ENCODE assay signal across 21 cellular contexts in genomic region chr6:1615651-1616420, GRCh38. TPM values are rescaled to one million over a fixed set of nuclear protein-coding genes. Genes with fewer than 3 reads are reported as not detected.
DNase-seq lines count a peak whose midpoint lies in the region; ATAC-seq and TF ChIP-seq lines count a peak whose summit lies in the region.
"Had no signal": no experiment of that assay in that cellular context is flagged by ENCODE, and none has a peak within 500 bp of the region (broad histone marks: within the 10 kb centered on the region; RNA-seq: fewer than 3 reads in every experiment).

No MANE protein-coding gene starts in this region.

- intact Hi-C loops in left ventricle myocardium inferior (cut with micrococcal nuclease) (no loop called here), left cardiac atrium (cut with DNase I) (no loop called here), esophagus muscularis mucosa (cut with DNase I) (no loop called here), spleen (cut with DNase I; ENCODE audit: low total_unique reads) (no loop called here)

- no peak for DNase-seq in left ventricle myocardium inferior
- DNase-seq in left cardiac atrium: no peak
- DNase-seq in esophagus muscularis mucosa (ENCODE audit: extremely low spot score): no peak
- no peak for DNase-seq in neuronal stem cell (ENCODE audit: low spot score)
- DNase-seq in RPMI8226: no peak
- DNase-seq in spleen: no peak
- DNase-seq in GM23248: no peak
- DNase-seq: activated CD4-positive, alpha-beta T cell treated with anti-CD3 and anti-CD28 coated beads, Interleukin-2, amount 50 U/mL, for 4 hours; activated T-cell treated with anti-CD3 and anti-CD28 coated beads for 4 hours; DMS79 treated with DMSO at 0.1 percent for 48 hours; effector CD8-positive, alpha-beta T cell; hippocampal formation; lower lobe of right lung; NCI-H2029 treated with DMSO at 0.1 percent for 48 hours; NCI-H510A treated with DMSO at 0.1 percent for 48 hours; Right ventricle myocardium superior; T-helper 1 cell; transverse colon had no signal

- no peak overlapping the region for H2BK5ac ChIP-seq in neuronal stem cell (ENCODE audit: low read length)

- H3K4ac ChIP-seq in neuronal stem cell (ENCODE audit: low read length): no peak overlapping the region

- H2BK120ac ChIP-seq in neuronal stem cell (ENCODE audit: low read depth, low read length): no peak overlapping the region

- no peaks in the 10 kb centered on the region for H3K9me2 ChIP-seq in GM23248 (ENCODE audit: insufficient read depth)

- H2BK12ac ChIP-seq in neuronal stem cell (ENCODE audit: low read length): no peak overlapping the region

- H2AK5ac ChIP-seq in neuronal stem cell (ENCODE audit: low read depth, low read length): no peak overlapping the region

- no peak overlapping the region for H2BK15ac ChIP-seq in neuronal stem cell (ENCODE audit: low read length)

- H4K8ac ChIP-seq in neuronal stem cell (ENCODE audit: low read depth, low read length): no peak overlapping the region

- WGBS in esophagus muscularis mucosa: 75% methylated on average over 14 of the region's 14 CpGs
- no CpG with 5 or more reads among the region's 14 CpGs for WGBS in neuronal stem cell (ENCODE audit: extremely low coverage in 2 of 2, insufficient read length in 2 of 2, insufficient replicate concordance in 1 of 2), 2 donors
- WGBS in spleen, 5 donors: 80 to 89% (median 85%) methylated on average over 14 of the region's 14 CpGs
- 96% methylated on average over 14 of the region's 14 CpGs for WGBS in GM23248 (ENCODE audit: low coverage in 1 of 2, low lambda C conversion rate in 2 of 2, missing lambda C conversion rate in 2 of 2), 2 experiments

- in situ Hi-C loops in GM23248 (cut with MboI): no loop called here

- ATAC-seq in left cardiac atrium: no peak
- ATAC-seq in GM19452 (IDR thresholded peaks at IDR 0.05; ENCODE audit: unreplicated experiment): no peak
- ATAC-seq: A549 had no signal

- peaks cover 49% of the 10 kb centered on the region for H3K4me1 ChIP-seq in left ventricle myocardium inferior
- H3K4me1 ChIP-seq in esophagus muscularis mucosa: peaks cover 9 to 78% (median 61%) of the 10 kb centered on the region in 4 donors
- H3K4me1 ChIP-seq in neuronal stem cell (ENCODE audit: control insufficient read depth in 2 of 2, insufficient read depth in 1 of 2, low read depth in 1 of 2, low read length in 2 of 2): peaks cover 2 to 3% of the 10 kb centered on the region in 2 donors
- H3K4me1 ChIP-seq in spleen: peaks cover 21 to 62% (median 47%) of the 10 kb centered on the region in 6 donors
- peaks cover 6% of the 10 kb centered on the region; the same call in 1 of the 2 replicates for H3K4me1 ChIP-seq in GM23248 (ENCODE audit: insufficient read depth)

- TF ChIP-seq POLR2A in esophagus muscularis mucosa (IDR thresholded peaks at IDR 0.05; ENCODE audit: low read depth): no peak
- TF ChIP-seq POLR2A in spleen (IDR thresholded peaks at IDR 0.05): no peak

- no peak overlapping the region for H3K18ac ChIP-seq in neuronal stem cell (ENCODE audit: low read length)

- H2AFZ ChIP-seq in neuronal stem cell (ENCODE audit: low read length) (peak overlapping the region; percentile 83), GM23248 (no peak overlapping the region)

- H3K4me2 ChIP-seq in neuronal stem cell (ENCODE audit: insufficient read depth, low read length, poor library complexity, severe bottlenecking) (no peak overlapping the region), GM23248 (ENCODE audit: unreplicated experiment) (no peak overlapping the region)
- H3K4me2 ChIP-seq: A549 had no signal

- H3K27me3 ChIP-seq in left ventricle myocardium inferior (ENCODE audit: low read depth) (peaks cover 100% of the 10 kb centered on the region), esophagus muscularis mucosa (peaks cover 0 to 70% (median 19%) of the 10 kb centered on the region in 4 donors), neuronal stem cell (ENCODE audit: control insufficient read depth in 3 of 3, insufficient read depth in 3 of 3, low read depth in 1 of 3, low read length in 3 of 3) (peaks cover 55 to 95% (median 91%) of the 10 kb centered on the region in 3 experiments), spleen (replicated peaks in 1 of 7) (peaks cover 9 to 100% (median 97%) of the 10 kb centered on the region in 7 donors), GM23248 (replicated peaks; ENCODE audit: insufficient read depth) (no peaks in the 10 kb centered on the region; the same call in 1 of the 2 replicates)

- peaks cover 2% of the 10 kb centered on the region for H3K79me1 ChIP-seq in neuronal stem cell (ENCODE audit: low read depth, low read length)

- H3K9ac ChIP-seq in neuronal stem cell (ENCODE audit: low read depth, low read length, poor library complexity) (no peak overlapping the region), GM23248 (no peak overlapping the region)

- no peak overlapping the region for H4K91ac ChIP-seq in neuronal stem cell (ENCODE audit: low read depth, low read length, poor library complexity)

- H3K27ac ChIP-seq in left ventricle myocardium inferior (replicated peaks): peak overlapping the region; percentile 91
- H3K27ac ChIP-seq in esophagus muscularis mucosa (replicated peaks in 1 of 4): peak overlapping the region; percentile 46 to 98 (median 84)
- no peak overlapping the region for H3K27ac ChIP-seq in neuronal stem cell (replicated peaks; ENCODE audit: low read length)
- no peak overlapping the region for H3K27ac ChIP-seq in spleen
- H3K27ac ChIP-seq in GM23248: no peak overlapping the region
- H3K27ac ChIP-seq: A549, lower lobe of right lung, transverse colon had no signal

- TF ChIP-seq CTCF in left ventricle myocardium inferior (IDR thresholded peaks at IDR 0.05; ENCODE audit: borderline replicate concordance): no peak
- TF ChIP-seq CTCF in esophagus muscularis mucosa (IDR thresholded peaks at IDR 0.05): no peak
- no peak for TF ChIP-seq CTCF in spleen (IDR thresholded peaks at IDR 0.05 in 8 of 11, conservative IDR thresholded peaks at IDR 0.05 in 3 of 11)

- no peak overlapping the region for H3K14ac ChIP-seq in neuronal stem cell (ENCODE audit: low read length)

- peaks cover 42% of the 10 kb centered on the region for H3K79me2 ChIP-seq in GM23248 (ENCODE audit: insufficient read depth)

- no peaks in the 10 kb centered on the region for H3K36me3 ChIP-seq in left ventricle myocardium inferior
- no peaks in the 10 kb centered on the region for H3K36me3 ChIP-seq in esophagus muscularis mucosa
- H3K36me3 ChIP-seq in neuronal stem cell (replicated peaks in 1 of 2; ENCODE audit: control insufficient read depth in 2 of 2, insufficient read depth in 2 of 2, low read length in 2 of 2): no peaks in the 10 kb centered on the region
- H3K36me3 ChIP-seq in spleen: no peaks in the 10 kb centered on the region
- H3K36me3 ChIP-seq in GM23248 (ENCODE audit: low read depth): no peaks in the 10 kb centered on the region
- H3K36me3 ChIP-seq: lower lobe of right lung, transverse colon had no signal

- peaks cover 13% of the 10 kb centered on the region; the same call in 1 of the 2 replicates for H3F3A ChIP-seq in GM23248 (ENCODE audit: insufficient read depth)

- TF ChIP-seq EP300 in esophagus muscularis mucosa (IDR thresholded peaks at IDR 0.05): no peak

- no peak overlapping the region for H3K23ac ChIP-seq in neuronal stem cell (ENCODE audit: low read depth, low read length, poor library complexity)

- H3K4me3 ChIP-seq in left ventricle myocardium inferior: peak overlapping the region; percentile 77
- H3K4me3 ChIP-seq in esophagus muscularis mucosa: peak overlapping the region; percentile 67 to 88 (median 76)
- no peak overlapping the region for H3K4me3 ChIP-seq in neuronal stem cell (ENCODE audit: low read length in 2 of 2)
- no peak overlapping the region for H3K4me3 ChIP-seq in spleen
- no peak overlapping the region for H3K4me3 ChIP-seq in GM23248
- H3K4me3 ChIP-seq: A549, lower lobe of right lung had no signal

- no peaks in the 10 kb centered on the region for H4K20me1 ChIP-seq in GM23248 (ENCODE audit: insufficient read depth)

- H3K9me3 ChIP-seq in left ventricle myocardium inferior (replicated peaks) (no peaks in the 10 kb centered on the region), esophagus muscularis mucosa (no peaks in the 10 kb centered on the region), neuronal stem cell (replicated peaks in 1 of 2; ENCODE audit: control insufficient read depth in 2 of 2, insufficient read depth in 1 of 2, low read depth in 1 of 2, low read length in 2 of 2) (peaks cover 0 to 1% of the 10 kb centered on the region in 2 donors), spleen (peaks cover 0 to 18% (median 0%) of the 10 kb centered on the region in 8 donors), GM23248 (ENCODE audit: low read depth) (no peaks in the 10 kb centered on the region)
- H3K9me3 ChIP-seq: A549, lower lobe of right lung, transverse colon had no signal

RNA-seq across cellular contexts. Expression of gene FOXC1, which starts 6.1 kb away (rescaled TPM):
- total RNA-seq in left ventricle myocardium inferior (7.1 TPM), left cardiac atrium (10 to 100 TPM in 1 of 2 donors, 1 to 10 TPM in 1; 5.5 to 25.9 TPM), esophagus muscularis mucosa (10 to 100 TPM in 3 of 4 donors, 1 to 10 TPM in 1; 8.7 to 19.7 (median 16.8) TPM), spleen (1 to 10 TPM in 1 of 7 donors, under 1 TPM in 6; 0.37 to 1.1 (median 0.58) TPM)
- polyA plus RNA-seq in neuronal stem cell (2013, experiment 1 of 2): 0.52 TPM
- polyA plus RNA-seq in neuronal stem cell (2013, experiment 2 of 2): 0.53 TPM
- polyA plus RNA-seq in spleen (under 1 TPM; 0.20 to 0.67 (median 0.53) TPM), GM23248 (2016; fragmentation: Nextera tagmentation; extraction: Ambion mirVana) (3.3 and 3.5 TPM in 2 replicates)
- 11.1 and 13.2 TPM in 2 replicates for total RNA-seq in GM23248 (2014; rRNA removed; shearing (Covaris generic))
- polyA plus RNA-seq: CD14-positive monocyte had no signal

Comparison
In these comparisons a context has a peak if more than half of its experiments do, and no peak if none do; other contexts are left out.
1. H3K27ac ChIP-seq: peak in left ventricle myocardium inferior (single experiment) and esophagus muscularis mucosa (4 of 4); none in neuronal stem cell (single experiment), spleen (0 of 8) and GM23248 (single experiment).
2. H3K4me3 ChIP-seq: peak in left ventricle myocardium inferior (single experiment) and esophagus muscularis mucosa (4 of 4); none in neuronal stem cell (0 of 2), spleen (0 of 8) and GM23248 (single experiment).